In genomic region chr1:248926401-248927182, GRCh38 we compare ENCODE assay signal across 16 cellular contexts.
DNase-seq lines count a peak whose midpoint lies in the region; ATAC-seq and TF ChIP-seq lines count a peak whose summit lies in the region.
"Had no signal": no experiment of that assay in that cellular context is flagged by ENCODE, and none has a peak within 500 bp of the region (broad histone marks: within the 10 kb centered on the region; RNA-seq: fewer than 3 reads in every experiment).

No MANE protein-coding gene starts in this region.

- H3K27ac Mint-ChIP-seq in T-helper 1 cell treated with Interleukin-12 subunit alpha and Interleukin-12 subunit beta and Interleukin-4 antibody, amounts not matched to agents 30 μg/mL and 1 μg/mL, for 36 hours: peak overlapping the region; percentile 53
- H3K27ac Mint-ChIP-seq: stimulated activated naive CD8-positive, alpha-beta T cell treated with anti-CD3 and anti-CD28 coated beads, Interleukin-15, amount 100 ng/mL, for 72 hours had no signal

- ATAC-seq in HG03097 (IDR thresholded peaks at IDR 0.05; ENCODE audit: low FRiP score, unreplicated experiment): no peak
- no peak for ATAC-seq in GM19463 (IDR thresholded peaks at IDR 0.05; ENCODE audit: unreplicated experiment)
- ATAC-seq: naive thymus-derived CD4-positive, alpha-beta T cell; stimulated activated naive CD8-positive, alpha-beta T cell treated with anti-CD3 and anti-CD28 coated beads, Interleukin-15, amount 100 ng/mL, for 72 hours had no signal

- peaks cover 38% of the 10 kb centered on the region for H3K4me1 Mint-ChIP-seq in T-helper 1 cell treated with Interleukin-12 subunit alpha and Interleukin-12 subunit beta and Interleukin-4 antibody, amounts not matched to agents 30 μg/mL and 1 μg/mL, for 36 hours (ENCODE audit: low read depth)

- peaks cover 20% of the 10 kb centered on the region for H3K27me3 Mint-ChIP-seq in T-helper 1 cell treated with Interleukin-12 subunit alpha and Interleukin-12 subunit beta and Interleukin-4 antibody, amounts not matched to agents 30 μg/mL and 1 μg/mL, for 36 hours (ENCODE audit: low read depth)

- peaks cover 7% of the 10 kb centered on the region for H3K36me3 Mint-ChIP-seq in T-helper 1 cell treated with Interleukin-12 subunit alpha and Interleukin-12 subunit beta and Interleukin-4 antibody, amounts not matched to agents 30 μg/mL and 1 μg/mL, for 36 hours (ENCODE audit: low read depth)
- H3K36me3 Mint-ChIP-seq: activated naive CD4-positive, alpha-beta T cell treated with anti-CD3 and anti-CD28 coated beads, Interleukin-2, amount 50 U/mL, for 72 hours had no signal

- peak overlapping the region; percentile 12 for H3K4me3 Mint-ChIP-seq in T-helper 1 cell treated with Interleukin-12 subunit alpha and Interleukin-12 subunit beta and Interleukin-4 antibody, amounts not matched to agents 30 μg/mL and 1 μg/mL, for 36 hours
- H3K4me3 Mint-ChIP-seq: stimulated activated naive CD8-positive, alpha-beta T cell treated with anti-CD3 and anti-CD28 coated beads, Interleukin-15, amount 100 ng/mL, for 72 hours had no signal

- H3K4me3 ChIP-seq in fibroblast of pulmonary artery (replicated peaks; ENCODE audit: low read depth, low read length): no peak overlapping the region
- H3K4me3 ChIP-seq: SJCRH30 had no signal

- DNase-seq in stimulated activated CD4-positive, alpha-beta T cell treated with anti-CD3 and anti-CD28 coated beads, Interleukin-1b, Interleukin-23, amount 100 ng/mL, for 48 hours: peak; percentile 19
- no peak for DNase-seq in stimulated activated CD4-positive, alpha-beta T cell treated with anti-CD3 and anti-CD28 coated beads, Interleukin-2, amount 100 ng/mL, for 48 hours
- DNase-seq in fibroblast of pulmonary artery (ENCODE audit: low read depth): peak; percentile 38
- no peak for DNase-seq in nucleus accumbens (lab: John Stamatoyannopoulos, UW)
- DNase-seq in activated naive CD4-positive, alpha-beta T cell treated with Interleukin-2 at 50 U/mL for 16 hours: no peak
- DNase-seq: activated CD4-positive, alpha-beta T cell treated with anti-CD3 and anti-CD28 coated beads for 4 hours; C1 segment of cervical spinal cord; effector CD4-positive, alpha-beta T cell; naive thymus-derived CD4-positive, alpha-beta T cell; NCI-H510A treated with DMSO at 0.1 percent for 48 hours; SJCRH30 had no signal

- H3K9me3 Mint-ChIP-seq in T-helper 1 cell treated with Interleukin-12 subunit alpha and Interleukin-12 subunit beta and Interleukin-4 antibody, amounts not matched to agents 30 μg/mL and 1 μg/mL, for 36 hours: no peaks in the 10 kb centered on the region
- H3K9me3 Mint-ChIP-seq: activated naive CD4-positive, alpha-beta T cell treated with anti-CD3 and anti-CD28 coated beads, Interleukin-2, amount 50 U/mL, for 72 hours; naive thymus-derived CD4-positive, alpha-beta T cell; stimulated activated naive CD8-positive, alpha-beta T cell treated with anti-CD3 and anti-CD28 coated beads, Interleukin-15, amount 100 ng/mL, for 72 hours had no signal

- TF ChIP-seq CTCF in fibroblast of pulmonary artery (IDR thresholded peaks at IDR 0.05; ENCODE audit: low read length, missing control alignments): no peak

Comparison
In these comparisons a context has a peak if more than half of its experiments do, and no peak if none do; other contexts are left out.
1. DNase-seq: peak in stimulated activated CD4-positive, alpha-beta T cell treated with anti-CD3 and anti-CD28 coated beads, Interleukin-1b, Interleukin-23, amount 100 ng/mL, for 48 hours (single experiment) and fibroblast of pulmonary artery (single experiment); none in stimulated activated CD4-positive, alpha-beta T cell treated with anti-CD3 and anti-CD28 coated beads, Interleukin-2, amount 100 ng/mL, for 48 hours (0 of 2), nucleus accumbens (0 of 56) and activated naive CD4-positive, alpha-beta T cell treated with Interleukin-2 at 50 U/mL for 16 hours (single experiment).